8 cellular contexts compared by ENCODE assay signal in the genomic region with DNA sequence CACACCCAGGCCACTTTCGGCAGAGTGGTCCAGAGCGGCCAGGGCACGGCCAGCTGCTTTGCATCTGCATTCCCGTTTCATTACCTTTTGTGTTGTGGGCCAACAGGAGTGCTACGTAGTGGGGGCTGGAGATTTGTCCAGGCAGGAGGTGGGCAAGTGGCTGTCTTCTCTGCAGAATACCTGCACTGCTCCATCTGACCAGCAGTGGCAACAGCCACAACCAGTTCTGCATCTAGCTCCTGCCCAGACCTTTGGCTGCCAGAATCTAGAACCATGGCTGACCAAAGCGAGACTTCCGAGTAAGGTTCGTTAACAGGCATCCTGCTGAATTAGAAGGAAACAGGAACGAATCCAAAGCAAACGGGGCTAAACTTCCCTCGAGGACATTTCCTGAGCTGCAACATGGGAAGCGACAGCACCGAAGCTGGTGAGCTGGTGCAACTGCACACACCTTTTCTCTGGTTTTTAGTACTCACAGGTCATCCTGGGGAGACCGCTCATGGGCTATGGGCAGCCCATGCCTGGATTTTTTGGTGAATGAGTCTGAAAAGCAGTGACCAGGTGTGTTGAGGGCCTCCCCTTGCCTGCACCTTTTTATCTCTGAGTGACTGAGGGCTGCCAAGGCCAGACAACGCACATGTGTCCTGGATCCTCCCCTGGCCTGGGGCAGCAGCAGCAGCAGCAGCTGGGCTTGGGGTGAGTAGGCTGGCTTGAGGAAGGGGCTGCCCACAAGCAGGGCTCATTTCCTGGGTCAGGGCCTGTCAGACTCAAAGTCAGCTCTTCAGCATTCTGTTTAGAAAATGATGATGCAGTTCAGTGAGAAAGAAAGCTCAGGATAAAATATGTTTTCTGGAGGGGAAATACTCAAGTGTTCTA. TPM values are rescaled to one million over a fixed set of nuclear protein-coding genes. Genes with fewer than 3 reads are reported as not detected.
DNase-seq lines count a peak whose midpoint lies in the region; ATAC-seq and TF ChIP-seq lines count a peak whose summit lies in the region.

No MANE protein-coding gene starts in this region.

- peak overlapping the region; percentile 25 for H3K4me3 ChIP-seq in GM12865 (ENCODE audit: low read depth, low read length)

- peaks cover 6% of the 10 kb centered on the region for H3K27me3 Mint-ChIP-seq in glutamatergic neuron (ENCODE audit: unreplicated experiment)
- peaks cover 6% of the 10 kb centered on the region for H3K27me3 Mint-ChIP-seq in activated CD4-positive, alpha-beta T cell treated with anti-CD3 and anti-CD28 coated beads, Interleukin-2, amount 10 ng/mL, durations not matched to agents 24 days and 14 days

- DNase-seq in GM12865 (ENCODE audit: low read depth) (peak; percentile 63), glutamatergic neuron (no peak), NCI-H1105 treated with DMSO at 0.1 percent for 48 hours (lab: John Stamatoyannopoulos, UW) (no peak), NCI-H187 (lab: John Stamatoyannopoulos, UW) (no peak), NCI-H1417 (lab: John Stamatoyannopoulos, UW) (no peak)
- DNase-seq in activated CD4-positive, alpha-beta T cell treated with anti-CD3 and anti-CD28 coated beads, Interleukin-2, amount 10 ng/mL, durations not matched to agents 24 days and 14 days = no peak

- peak; percentile 33 for ATAC-seq in GM21390 (IDR thresholded peaks at IDR 0.05; ENCODE audit: unreplicated experiment)
- peak; percentile 36 for ATAC-seq in HG03432 (IDR thresholded peaks at IDR 0.05; ENCODE audit: unreplicated experiment)

- no peak overlapping the region for H3K4me3 Mint-ChIP-seq in glutamatergic neuron (ENCODE audit: unreplicated experiment)
- no peak overlapping the region for H3K4me3 Mint-ChIP-seq in activated CD4-positive, alpha-beta T cell treated with anti-CD3 and anti-CD28 coated beads, Interleukin-2, amount 10 ng/mL, durations not matched to agents 24 days and 14 days

- peaks cover 3% of the 10 kb centered on the region for H3K9me3 Mint-ChIP-seq in glutamatergic neuron (ENCODE audit: unreplicated experiment)
- H3K9me3 Mint-ChIP-seq in activated CD4-positive, alpha-beta T cell treated with anti-CD3 and anti-CD28 coated beads, Interleukin-2, amount 10 ng/mL, durations not matched to agents 24 days and 14 days = no peaks in the 10 kb centered on the region

- peaks cover 2% of the 10 kb centered on the region for H3K4me1 Mint-ChIP-seq in glutamatergic neuron (ENCODE audit: low read depth, unreplicated experiment)
- peaks cover 3% of the 10 kb centered on the region for H3K4me1 Mint-ChIP-seq in activated CD4-positive, alpha-beta T cell treated with anti-CD3 and anti-CD28 coated beads, Interleukin-2, amount 10 ng/mL, durations not matched to agents 24 days and 14 days

- no peak overlapping the region for H3K27ac Mint-ChIP-seq in glutamatergic neuron (ENCODE audit: unreplicated experiment)
- H3K27ac Mint-ChIP-seq in activated CD4-positive, alpha-beta T cell treated with anti-CD3 and anti-CD28 coated beads, Interleukin-2, amount 10 ng/mL, durations not matched to agents 24 days and 14 days = no peak overlapping the region

- H3K36me3 Mint-ChIP-seq in glutamatergic neuron (ENCODE audit: unreplicated experiment) = no peaks in the 10 kb centered on the region
- peaks cover 3% of the 10 kb centered on the region for H3K36me3 Mint-ChIP-seq in activated CD4-positive, alpha-beta T cell treated with anti-CD3 and anti-CD28 coated beads, Interleukin-2, amount 10 ng/mL, durations not matched to agents 24 days and 14 days (ENCODE audit: low read depth)

- TF ChIP-seq CTCF in GM12865 (IDR thresholded peaks at IDR 0.05; ENCODE audit: insufficient read depth, low read depth, low read length, missing control alignments) = peak; percentile 53
- TF ChIP-seq CTCF in glutamatergic neuron (IDR thresholded peaks at IDR 0.05; ENCODE audit: partially characterized antibody, unreplicated experiment) = peak; percentile 29

- intact Hi-C loops in activated CD4-positive, alpha-beta T cell treated with anti-CD3 and anti-CD28 coated beads, Interleukin-2, amount 10 ng/mL, durations not matched to agents 24 days and 14 days (cut with micrococcal nuclease) = no loop called here

RNA-seq across cellular contexts. Expression of gene GDF7, which starts 10.6 kb away (rescaled TPM):
- total RNA-seq in glutamatergic neuron (ENCODE audit: unreplicated experiment) = not detected
- 0.26 TPM in 2 replicates for total RNA-seq in activated CD4-positive, alpha-beta T cell treated with anti-CD3 and anti-CD28 coated beads, Interleukin-2, amount 10 ng/mL, durations not matched to agents 24 days and 14 days

RNA-seq across cellular contexts. Expression of gene HS1BP3, which starts 26.6 kb away (rescaled TPM):
- 23.8 TPM for total RNA-seq in glutamatergic neuron (ENCODE audit: unreplicated experiment)
- total RNA-seq in activated CD4-positive, alpha-beta T cell treated with anti-CD3 and anti-CD28 coated beads, Interleukin-2, amount 10 ng/mL, durations not matched to agents 24 days and 14 days = 7.1 and 8.9 TPM in 2 replicates
